ENCODE assay signal across 26 cellular contexts in the genomic region with DNA sequence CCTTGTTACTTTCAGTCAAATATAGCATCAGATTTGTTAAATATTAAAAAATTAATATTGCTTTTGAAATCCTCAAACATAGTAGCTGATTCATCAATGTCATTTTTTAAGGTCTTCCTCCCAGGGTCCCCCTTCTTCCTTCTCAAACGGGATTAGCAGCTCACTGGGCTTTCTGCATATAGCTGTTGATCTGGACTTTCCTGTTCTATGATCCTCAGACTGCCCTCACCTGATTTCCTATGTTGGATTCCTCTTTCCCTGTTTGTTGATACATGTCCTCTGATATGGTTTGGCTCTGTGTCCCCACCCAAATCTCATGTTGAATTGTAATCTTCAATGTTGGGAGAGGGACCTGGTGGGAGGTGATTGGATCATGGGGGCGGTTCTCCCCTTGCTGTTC. TPM values are rescaled to one million over a fixed set of nuclear protein-coding genes. Genes with fewer than 3 reads are reported as not detected.
DNase-seq lines count a peak whose midpoint lies in the region; ATAC-seq, FAIRE-seq and TF ChIP-seq lines count a peak whose summit lies in the region.
"Had no signal": no experiment of that assay in that cellular context is flagged by ENCODE, and none has a peak within 500 bp of the region (broad histone marks: within the 10 kb centered on the region; RNA-seq: fewer than 3 reads in every experiment).

No MANE protein-coding gene starts in this region.

- no peaks in the 10 kb centered on the region for H3F3A ChIP-seq in GM23338 (replicated peaks; ENCODE audit: low read depth)

- no peaks in the 10 kb centered on the region for H3K4me1 ChIP-seq in GM23338 (ENCODE audit: insufficient read depth)
- H3K4me1 ChIP-seq: BE2C, BLaER1 had no signal

- no peak overlapping the region for H3K27ac ChIP-seq in GM23338 (ENCODE audit: low read depth)
- H3K27ac ChIP-seq: BLaER1 had no signal

- H3K4me3 ChIP-seq in GM23338 = no peak overlapping the region
- no peak overlapping the region for H3K4me3 ChIP-seq in bronchial epithelial cell (ENCODE audit: low read depth, low read length)
- H3K4me3 ChIP-seq: BLaER1 had no signal

- no peaks in the 10 kb centered on the region for H3K79me2 ChIP-seq in GM23338 (replicated peaks; ENCODE audit: insufficient read depth)

- H3K4me2 ChIP-seq in GM23338 = no peak overlapping the region
- H3K4me2 ChIP-seq: BLaER1 had no signal

- H3K36me3 ChIP-seq in GM23338 (ENCODE audit: insufficient read depth) (no peaks in the 10 kb centered on the region), bronchial epithelial cell (ENCODE audit: control insufficient read depth, insufficient read depth, low read length) (no peaks in the 10 kb centered on the region)
- H3K36me3 ChIP-seq: BE2C, BLaER1 had no signal

- H3K27me3 ChIP-seq in GM23338 (ENCODE audit: insufficient read depth) (no peaks in the 10 kb centered on the region), bronchial epithelial cell (ENCODE audit: control insufficient read depth, insufficient read depth, low read length) (no peaks in the 10 kb centered on the region)
- H3K27me3 ChIP-seq: BLaER1 had no signal

- H4K20me1 ChIP-seq in GM23338 (replicated peaks; ENCODE audit: insufficient read depth) = no peaks in the 10 kb centered on the region
- H4K20me1 ChIP-seq: BLaER1 had no signal

- H3K9me2 ChIP-seq in GM23338 (ENCODE audit: insufficient read depth) = no peaks in the 10 kb centered on the region

- H3K4me1 Mint-ChIP-seq in GM23338 = no peaks in the 10 kb centered on the region; the same call in 2 of the 3 replicates
- H3K4me1 Mint-ChIP-seq: CD14-positive monocyte; CD4-positive, alpha-beta memory T cell; CD4-positive, CD25-positive, alpha-beta regulatory T cell; CD8-positive, alpha-beta memory T cell had no signal

- TF ChIP-seq CTCF in GM23338 (conservative IDR thresholded peaks at IDR 0.05; ENCODE audit: low read depth in 2 of 2) (no peak), bronchial epithelial cell (IDR thresholded peaks at IDR 0.05; ENCODE audit: insufficient read depth, low read length, severe bottlenecking) (no peak)

- ATAC-seq in GM23338 (no peak), esophagus mucosa (peak; percentile 61), GM21619 (IDR thresholded peaks at IDR 0.05; ENCODE audit: unreplicated experiment) (no peak), GM19463 (IDR thresholded peaks at IDR 0.05; ENCODE audit: unreplicated experiment) (no peak)

- FAIRE-seq in bronchial epithelial cell (lab: Jason Lieb, UNC) = no peak
- FAIRE-seq: A204.1, D721Med, G401.6, GM12891, GM18507 had no signal

- no peak overlapping the region for H3K27ac Mint-ChIP-seq in GM23338
- H3K27ac Mint-ChIP-seq: CD14-positive monocyte; CD4-positive, alpha-beta memory T cell; CD8-positive, alpha-beta memory T cell had no signal

- H3K4me3 Mint-ChIP-seq in GM23338 = no peak overlapping the region
- H3K4me3 Mint-ChIP-seq: CD14-positive monocyte; CD4-positive, alpha-beta memory T cell; CD4-positive, CD25-positive, alpha-beta regulatory T cell; CD8-positive, alpha-beta memory T cell had no signal

- DNase-seq in GM23338 (ENCODE audit: low spot score) (no peak), bronchial epithelial cell (ENCODE audit: low read depth) (peak; percentile 28), NCI-H2196 (lab: John Stamatoyannopoulos, UW; ENCODE audit: unreplicated experiment) (no peak)
- DNase-seq: 8988T; ACHN; BE2C; C1 segment of cervical spinal cord; Calu3; CD4-positive, alpha-beta memory T cell; CD4-positive, CD25-positive, alpha-beta regulatory T cell; CD8-positive, alpha-beta memory T cell; COR-L47; DMS79 treated with DMSO at 0.1 percent for 48 hours; GF-D8 had no signal

- H3K36me3 Mint-ChIP-seq in GM23338 (ENCODE audit: low read depth) = no peaks in the 10 kb centered on the region
- H3K36me3 Mint-ChIP-seq: CD14-positive monocyte; CD4-positive, alpha-beta memory T cell; CD4-positive, CD25-positive, alpha-beta regulatory T cell had no signal

- peak overlapping the region; percentile 72; the same call in 1 of the 2 replicates for H2AFZ ChIP-seq in GM23338

- no peaks in the 10 kb centered on the region for H3K9me3 Mint-ChIP-seq in GM23338

- no peaks in the 10 kb centered on the region for H3K27me3 Mint-ChIP-seq in GM23338 (ENCODE audit: insufficient read depth, low read depth, poor library complexity)

TF ChIP-seq in GM23338, 12 proteins besides CTCF, POLR2A, EP300 and RAD21 (continues in another document):
- TF ChIP-seq CREB1 (CRISPR knock-in tag; IDR thresholded peaks at IDR 0.05; ENCODE audit: low read depth) = no peak
- TF ChIP-seq, protein P1, sequence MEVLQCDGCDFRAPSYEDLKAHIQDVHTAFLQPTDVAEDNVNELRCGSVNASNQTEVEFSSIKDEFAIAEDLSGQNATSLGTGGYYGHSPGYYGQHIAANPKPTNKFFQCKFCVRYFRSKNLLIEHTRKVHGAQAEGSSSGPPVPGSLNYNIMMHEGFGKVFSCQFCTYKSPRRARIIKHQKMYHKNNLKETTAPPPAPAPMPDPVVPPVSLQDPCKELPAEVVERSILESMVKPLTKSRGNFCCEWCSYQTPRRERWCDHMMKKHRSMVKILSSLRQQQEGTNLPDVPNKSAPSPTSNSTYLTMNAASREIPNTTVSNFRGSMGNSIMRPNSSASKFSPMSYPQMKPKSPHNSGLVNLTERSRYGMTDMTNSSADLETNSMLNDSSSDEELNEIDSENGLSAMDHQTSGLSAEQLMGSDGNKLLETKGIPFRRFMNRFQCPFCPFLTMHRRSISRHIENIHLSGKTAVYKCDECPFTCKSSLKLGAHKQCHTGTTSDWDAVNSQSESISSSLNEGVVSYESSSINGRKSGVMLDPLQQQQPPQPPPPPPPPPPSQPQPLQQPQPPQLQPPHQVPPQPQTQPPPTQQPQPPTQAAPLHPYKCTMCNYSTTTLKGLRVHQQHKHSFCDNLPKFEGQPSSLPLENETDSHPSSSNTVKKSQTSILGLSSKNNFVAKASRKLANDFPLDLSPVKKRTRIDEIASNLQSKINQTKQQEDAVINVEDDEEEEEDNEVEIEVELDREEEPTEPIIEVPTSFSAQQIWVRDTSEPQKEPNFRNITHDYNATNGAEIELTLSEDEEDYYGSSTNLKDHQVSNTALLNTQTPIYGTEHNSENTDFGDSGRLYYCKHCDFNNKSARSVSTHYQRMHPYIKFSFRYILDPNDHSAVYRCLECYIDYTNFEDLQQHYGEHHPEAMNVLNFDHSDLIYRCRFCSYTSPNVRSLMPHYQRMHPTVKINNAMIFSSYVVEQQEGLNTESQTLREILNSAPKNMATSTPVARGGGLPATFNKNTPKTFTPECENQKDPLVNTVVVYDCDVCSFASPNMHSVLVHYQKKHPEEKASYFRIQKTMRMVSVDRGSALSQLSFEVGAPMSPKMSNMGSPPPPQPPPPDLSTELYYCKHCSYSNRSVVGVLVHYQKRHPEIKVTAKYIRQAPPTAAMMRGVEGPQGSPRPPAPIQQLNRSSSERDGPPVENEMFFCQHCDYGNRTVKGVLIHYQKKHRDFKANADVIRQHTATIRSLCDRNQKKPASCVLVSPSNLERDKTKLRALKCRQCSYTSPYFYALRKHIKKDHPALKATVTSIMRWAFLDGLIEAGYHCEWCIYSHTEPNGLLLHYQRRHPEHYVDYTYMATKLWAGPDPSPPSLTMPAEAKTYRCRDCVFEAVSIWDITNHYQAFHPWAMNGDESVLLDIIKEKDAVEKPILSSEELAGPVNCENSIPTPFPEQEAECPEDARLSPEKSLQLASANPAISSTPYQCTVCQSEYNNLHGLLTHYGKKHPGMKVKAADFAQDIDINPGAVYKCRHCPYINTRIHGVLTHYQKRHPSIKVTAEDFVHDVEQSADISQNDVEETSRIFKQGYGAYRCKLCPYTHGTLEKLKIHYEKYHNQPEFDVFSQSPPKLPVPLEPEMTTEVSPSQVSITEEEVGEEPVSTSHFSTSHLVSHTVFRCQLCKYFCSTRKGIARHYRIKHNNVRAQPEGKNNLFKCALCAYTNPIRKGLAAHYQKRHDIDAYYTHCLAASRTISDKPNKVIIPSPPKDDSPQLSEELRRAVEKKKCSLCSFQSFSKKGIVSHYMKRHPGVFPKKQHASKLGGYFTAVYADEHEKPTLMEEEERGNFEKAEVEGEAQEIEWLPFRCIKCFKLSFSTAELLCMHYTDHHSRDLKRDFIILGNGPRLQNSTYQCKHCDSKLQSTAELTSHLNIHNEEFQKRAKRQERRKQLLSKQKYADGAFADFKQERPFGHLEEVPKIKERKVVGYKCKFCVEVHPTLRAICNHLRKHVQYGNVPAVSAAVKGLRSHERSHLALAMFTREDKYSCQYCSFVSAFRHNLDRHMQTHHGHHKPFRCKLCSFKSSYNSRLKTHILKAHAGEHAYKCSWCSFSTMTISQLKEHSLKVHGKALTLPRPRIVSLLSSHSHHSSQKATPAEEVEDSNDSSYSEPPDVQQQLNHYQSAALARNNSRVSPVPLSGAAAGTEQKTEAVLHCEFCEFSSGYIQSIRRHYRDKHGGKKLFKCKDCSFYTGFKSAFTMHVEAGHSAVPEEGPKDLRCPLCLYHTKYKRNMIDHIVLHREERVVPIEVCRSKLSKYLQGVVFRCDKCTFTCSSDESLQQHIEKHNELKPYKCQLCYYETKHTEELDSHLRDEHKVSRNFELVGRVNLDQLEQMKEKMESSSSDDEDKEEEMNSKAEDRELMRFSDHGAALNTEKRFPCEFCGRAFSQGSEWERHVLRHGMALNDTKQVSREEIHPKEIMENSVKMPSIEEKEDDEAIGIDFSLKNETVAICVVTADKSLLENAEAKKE (CRISPR knock-in tag; IDR thresholded peaks at IDR 0.05) = no peak
- TF ChIP-seq JUNB (IDR thresholded peaks at IDR 0.05; ENCODE audit: unreplicated experiment) = no peak
- TF ChIP-seq, protein P2, sequence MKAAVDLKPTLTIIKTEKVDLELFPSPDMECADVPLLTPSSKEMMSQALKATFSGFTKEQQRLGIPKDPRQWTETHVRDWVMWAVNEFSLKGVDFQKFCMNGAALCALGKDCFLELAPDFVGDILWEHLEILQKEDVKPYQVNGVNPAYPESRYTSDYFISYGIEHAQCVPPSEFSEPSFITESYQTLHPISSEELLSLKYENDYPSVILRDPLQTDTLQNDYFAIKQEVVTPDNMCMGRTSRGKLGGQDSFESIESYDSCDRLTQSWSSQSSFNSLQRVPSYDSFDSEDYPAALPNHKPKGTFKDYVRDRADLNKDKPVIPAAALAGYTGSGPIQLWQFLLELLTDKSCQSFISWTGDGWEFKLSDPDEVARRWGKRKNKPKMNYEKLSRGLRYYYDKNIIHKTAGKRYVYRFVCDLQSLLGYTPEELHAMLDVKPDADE (IDR thresholded peaks at IDR 0.05) = no peak
- TF ChIP-seq NANOG (IDR thresholded peaks at IDR 0.05; ENCODE audit: borderline replicate concordance) = no peak

RNA-seq across cellular contexts. Expression of a gene that starts 5.8 kb away (rescaled TPM):
- not detected in 2 replicates for total RNA-seq in GM23338 (2014; rRNA removed; shearing (Covaris generic))
- polyA plus RNA-seq in GM23338 (2016; fragmentation: Nextera tagmentation; extraction: Ambion mirVana) = not detected in 2 replicates
- not detected in 2 replicates for total RNA-seq in bronchial epithelial cell
- not detected for total RNA-seq in esophagus mucosa
- total RNA-seq: A673; Calu3; CD4-positive, alpha-beta memory T cell; CD4-positive, CD25-positive, alpha-beta regulatory T cell; CD8-positive, alpha-beta memory T cell had no signal
- polyA plus RNA-seq: AG04450; CD14-positive monocyte; CD4-positive, alpha-beta memory T cell; CD4-positive, CD25-positive, alpha-beta regulatory T cell; CD8-positive, alpha-beta memory T cell had no signal
